ENCODE assay signal across 34 cellular contexts in the genomic region with DNA sequence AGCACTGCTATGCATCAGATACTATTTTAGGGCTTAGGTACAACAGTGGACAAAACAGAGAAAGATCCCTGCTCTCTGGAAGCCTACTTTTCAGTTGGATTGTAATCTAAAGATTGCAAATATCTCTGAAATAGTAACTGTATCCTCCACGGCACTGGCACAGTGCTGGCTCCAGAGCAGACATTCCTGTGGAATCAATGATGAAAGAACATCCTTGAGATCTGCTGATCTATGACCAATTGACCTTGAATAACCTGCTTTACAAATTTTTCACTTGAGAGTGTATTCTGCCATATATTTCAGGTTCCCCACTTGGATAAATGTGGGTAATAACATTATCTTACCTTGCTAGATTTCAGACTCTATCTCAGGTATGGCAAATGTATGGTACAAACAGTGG. TPM values are rescaled to one million over a fixed set of nuclear protein-coding genes. Genes with fewer than 3 reads are reported as not detected.
"Had no signal": no experiment of that assay in that cellular context is flagged by ENCODE, and none has a peak within 500 bp of the region (broad histone marks: within the 10 kb centered on the region; RNA-seq: fewer than 3 reads in every experiment).

No MANE protein-coding gene starts in this region.

- H3K4me3 ChIP-seq: neural progenitor cell, ovary, psoas muscle, right lobe of liver, sigmoid colon, skin epidermis, smooth muscle cell, stomach, thoracic aorta, tibial artery, transverse colon, upper lobe of right lung, uterus had no signal

- DNase-seq: naive thymus-derived CD4-positive, alpha-beta T cell; natural killer cell; occipital lobe; ovary; posterior cingulate gyrus; psoas muscle; right cardiac atrium; right lobe of liver; sigmoid colon; stimulated activated CD4-positive, alpha-beta T cell treated with anti-CD3 and anti-CD28 coated beads, Interleukin-15, amount 100 ng/mL, for 24 hours; stimulated activated CD4-positive, alpha-beta T cell treated with anti-CD3 and anti-CD28 coated beads, Interleukin-2, amount 100 ng/mL, for 24 hours; stimulated activated CD4-positive, alpha-beta T cell treated with anti-CD3 and anti-CD28 coated beads, Interleukin-2, amount 100 ng/mL, for 48 hours; stimulated activated CD4-positive, alpha-beta T cell treated with anti-CD3 and anti-CD28 coated beads, Interleukin-4, amount 100 ng/mL, for 24 hours; stimulated activated naive B cell treated with anti-CD40 and anti-IgM and Interleukin-4, amounts not matched to agents 10 μg/mL and 1 μg/mL and 100 μg/mL, for 72 hours; stimulated activated naive CD4-positive, alpha-beta T cell treated with Interleukin-2 at 50 U/mL for 16 hours; stomach; tibial artery; transverse colon; upper lobe of right lung; uterus had no signal

- H3K27me3 ChIP-seq: neural progenitor cell, ovary, right lobe of liver, sigmoid colon, stomach, tibial artery, transverse colon, upper lobe of right lung, uterus had no signal

- H3K27ac Mint-ChIP-seq: naive thymus-derived CD4-positive, alpha-beta T cell; natural killer cell; nephron; neural progenitor cell; progenitor cell of endocrine pancreas; stimulated activated effector memory CD8-positive, alpha-beta T cell treated with anti-CD3 and anti-CD28 coated beads, Interleukin-12 subunit alpha, Interleukin-12 subunit beta, amount 100 ng/mL, for 72 hours; stimulated activated naive B cell treated with anti-CD40 and anti-IgM and Interleukin-4, amounts not matched to agents 10 μg/mL and 1 μg/mL and 100 μg/mL, for 72 hours; stimulated activated naive CD8-positive, alpha-beta T cell treated with anti-CD3 and anti-CD28 coated beads, Interleukin-15, Interleukin-2, amounts not matched to agents 100 ng/mL and 50 ng/mL, for 24 hours; type B pancreatic cell had no signal

- H3K9me3 ChIP-seq: ovary, psoas muscle, right lobe of liver, sigmoid colon, stomach, thoracic aorta, tibial artery, transverse colon, upper lobe of right lung, uterus had no signal

- H3K27ac ChIP-seq: neural progenitor cell, ovary, parathyroid adenoma, psoas muscle, right lobe of liver, sigmoid colon, skin epidermis, stomach, thoracic aorta, tibial artery, transverse colon, upper lobe of right lung, uterus had no signal

- H3K4me3 Mint-ChIP-seq: naive thymus-derived CD4-positive, alpha-beta T cell; natural killer cell; nephron; neural progenitor cell; stimulated activated effector memory CD8-positive, alpha-beta T cell treated with anti-CD3 and anti-CD28 coated beads, Interleukin-12 subunit alpha, Interleukin-12 subunit beta, amount 100 ng/mL, for 72 hours; stimulated activated naive B cell treated with anti-CD40 and anti-IgM and Interleukin-4, amounts not matched to agents 10 μg/mL and 1 μg/mL and 100 μg/mL, for 72 hours; stimulated activated naive CD8-positive, alpha-beta T cell treated with anti-CD3 and anti-CD28 coated beads, Interleukin-15, Interleukin-2, amounts not matched to agents 100 ng/mL and 50 ng/mL, for 24 hours; type B pancreatic cell had no signal

- H3K4me1 Mint-ChIP-seq: naive thymus-derived CD4-positive, alpha-beta T cell; natural killer cell; neural progenitor cell; stimulated activated effector memory CD8-positive, alpha-beta T cell treated with anti-CD3 and anti-CD28 coated beads, Interleukin-12 subunit alpha, Interleukin-12 subunit beta, amount 100 ng/mL, for 72 hours; stimulated activated naive B cell treated with anti-CD40 and anti-IgM and Interleukin-4, amounts not matched to agents 10 μg/mL and 1 μg/mL and 100 μg/mL, for 72 hours had no signal

- H3K4me1 ChIP-seq: neural progenitor cell, parathyroid adenoma, psoas muscle, right lobe of liver, sigmoid colon, stomach, tibial artery, transverse colon, upper lobe of right lung, uterus had no signal

- H3K9me3 Mint-ChIP-seq: natural killer cell; nephron; neural progenitor cell; stimulated activated naive CD8-positive, alpha-beta T cell treated with anti-CD3 and anti-CD28 coated beads, Interleukin-15, Interleukin-2, amounts not matched to agents 100 ng/mL and 50 ng/mL, for 24 hours; type B pancreatic cell had no signal

- H3K36me3 ChIP-seq: neural progenitor cell, ovary, right lobe of liver, sigmoid colon, stomach, thoracic aorta, tibial artery, transverse colon, upper lobe of right lung, uterus had no signal

- ATAC-seq: naive thymus-derived CD4-positive, alpha-beta T cell; natural killer cell; psoas muscle; right cardiac atrium; right lobe of liver; stimulated activated effector memory CD8-positive, alpha-beta T cell treated with anti-CD3 and anti-CD28 coated beads, Interleukin-12 subunit alpha, Interleukin-12 subunit beta, amount 100 ng/mL, for 72 hours; stimulated activated naive B cell treated with anti-CD40 and anti-IgM and Interleukin-4, amounts not matched to agents 10 μg/mL and 1 μg/mL and 100 μg/mL, for 72 hours; upper lobe of right lung had no signal

- H3K36me3 Mint-ChIP-seq: natural killer cell; neural progenitor cell; stimulated activated effector memory CD8-positive, alpha-beta T cell treated with anti-CD3 and anti-CD28 coated beads, Interleukin-12 subunit alpha, Interleukin-12 subunit beta, amount 100 ng/mL, for 72 hours; stimulated activated naive B cell treated with anti-CD40 and anti-IgM and Interleukin-4, amounts not matched to agents 10 μg/mL and 1 μg/mL and 100 μg/mL, for 72 hours; type B pancreatic cell had no signal

RNA-seq across cellular contexts. Expression of a gene that starts 3.2 kb away (rescaled TPM):
- total RNA-seq: naive thymus-derived CD4-positive, alpha-beta T cell; natural killer cell; occipital lobe; osteoblast; progenitor cell of endocrine pancreas; renal cortical epithelial cell; smooth muscle cell; temporal lobe; thoracic aorta had no signal
- polyA plus RNA-seq: naive thymus-derived CD4-positive, alpha-beta T cell; neural cell; smooth muscle cell had no signal
